ENCODE assay signal across 8 cellular contexts in the genomic region with DNA sequence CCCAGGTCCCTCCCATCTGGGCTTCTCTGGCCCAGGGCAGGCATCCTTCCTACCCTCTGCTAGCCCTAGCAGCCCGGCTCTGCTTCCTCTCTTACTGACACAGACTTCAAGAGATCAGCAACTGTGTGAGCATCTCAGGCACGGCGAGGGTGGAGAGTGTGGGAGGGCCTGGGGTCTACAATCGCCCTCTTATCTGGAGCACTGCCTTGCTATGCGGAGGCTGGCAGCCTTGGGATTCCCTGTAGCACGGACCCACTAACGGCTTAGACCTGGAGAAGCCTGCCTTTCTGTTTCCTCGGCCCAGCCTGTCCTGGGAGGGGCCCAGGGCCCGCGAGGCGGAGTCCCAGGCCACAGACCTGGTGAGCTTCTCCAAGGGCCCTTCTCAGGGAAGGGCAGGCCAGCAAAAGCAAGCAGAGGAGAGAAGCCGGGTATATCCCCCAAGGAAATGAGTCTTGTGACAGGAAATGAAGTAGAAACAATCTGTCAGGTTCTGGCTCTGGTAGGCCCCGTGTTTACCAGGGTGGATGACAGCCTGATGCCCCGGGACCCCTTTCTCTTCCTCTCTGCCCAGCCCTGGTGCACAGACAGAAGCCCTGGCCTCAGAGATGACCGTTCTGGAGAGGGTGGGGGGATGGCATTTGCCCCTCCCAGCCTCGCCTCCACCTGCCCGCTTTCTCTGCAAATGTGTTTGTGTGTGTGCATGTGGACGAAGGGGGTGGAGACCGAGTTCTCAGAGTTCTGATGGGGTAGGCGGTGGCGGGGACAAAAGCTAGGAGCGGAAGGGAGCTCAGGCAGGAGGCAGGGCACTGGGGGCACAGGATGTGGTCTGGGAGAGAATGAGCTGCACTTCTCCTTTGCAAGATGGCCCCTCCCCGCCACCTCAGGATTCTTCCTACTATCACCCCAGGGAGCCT. TPM values are rescaled to one million over a fixed set of nuclear protein-coding genes. Genes with fewer than 3 reads are reported as not detected.
A peak's percentile ranks its signal among the peaks of the same experiment; 100 is the strongest.
DNase-seq lines count a peak whose midpoint lies in the region; ATAC-seq and TF ChIP-seq lines count a peak whose summit lies in the region.

No MANE protein-coding gene starts in this region.

- H3K9me3 Mint-ChIP-seq in T-helper 1 cell treated with Interleukin-12 subunit alpha and Interleukin-12 subunit beta and Interleukin-4 antibody, amounts not matched to agents 30 μg/mL and 1 μg/mL, for 36 hours = no peaks in the 10 kb centered on the region
- H3K9me3 Mint-ChIP-seq in brain = no peaks in the 10 kb centered on the region

- H3K4me3 Mint-ChIP-seq in T-helper 1 cell treated with Interleukin-12 subunit alpha and Interleukin-12 subunit beta and Interleukin-4 antibody, amounts not matched to agents 30 μg/mL and 1 μg/mL, for 36 hours = peak overlapping the region; percentile 95
- H3K4me3 Mint-ChIP-seq in brain = peak overlapping the region; percentile 79 to 98 (median 95)

- H3K36me3 ChIP-seq in left lung = peaks cover 0 to 41% of the 10 kb centered on the region in 2 donors

- H3K4me1 Mint-ChIP-seq in T-helper 1 cell treated with Interleukin-12 subunit alpha and Interleukin-12 subunit beta and Interleukin-4 antibody, amounts not matched to agents 30 μg/mL and 1 μg/mL, for 36 hours (ENCODE audit: low read depth) = peaks cover 22% of the 10 kb centered on the region
- peaks cover 33% of the 10 kb centered on the region for H3K4me1 Mint-ChIP-seq in brain

- H3K27me3 Mint-ChIP-seq in T-helper 1 cell treated with Interleukin-12 subunit alpha and Interleukin-12 subunit beta and Interleukin-4 antibody, amounts not matched to agents 30 μg/mL and 1 μg/mL, for 36 hours (ENCODE audit: low read depth) = no peaks in the 10 kb centered on the region
- peaks cover 7% of the 10 kb centered on the region for H3K27me3 Mint-ChIP-seq in brain

- H3K27ac Mint-ChIP-seq in T-helper 1 cell treated with Interleukin-12 subunit alpha and Interleukin-12 subunit beta and Interleukin-4 antibody, amounts not matched to agents 30 μg/mL and 1 μg/mL, for 36 hours = peak overlapping the region; percentile 97
- peak overlapping the region; percentile 60 to 95 (median 73) for H3K27ac Mint-ChIP-seq in brain

- ATAC-seq in left lung (peak; percentile 29), HG03159 (IDR thresholded peaks at IDR 0.05; ENCODE audit: unreplicated experiment) (no peak), GM18861 (IDR thresholded peaks at IDR 0.05; ENCODE audit: unreplicated experiment) (no peak)

- intact Hi-C loops in left lung (cut with DNase I) = no loop called here

- peak overlapping the region; percentile 78 to 100 for H3K4me3 ChIP-seq in left lung

- peak overlapping the region; percentile 95 to 98 for H3K27ac ChIP-seq in left lung

- TF ChIP-seq CTCF in GM20000 (IDR thresholded peaks at IDR 0.05; ENCODE audit: extremely low read depth, missing control alignments) = no peak
- TF ChIP-seq CTCF in brain (conservative IDR thresholded peaks at IDR 0.05) = no peak
- TF ChIP-seq CTCF in left lung (IDR thresholded peaks at IDR 0.05) = no peak

- no peaks in the 10 kb centered on the region for H3K27me3 ChIP-seq in left lung

- H3K4me1 ChIP-seq in left lung = peaks cover 25 to 51% of the 10 kb centered on the region in 2 donors

- no peaks in the 10 kb centered on the region for H3K9me3 ChIP-seq in left lung

- peaks cover 10% of the 10 kb centered on the region for H3K36me3 Mint-ChIP-seq in T-helper 1 cell treated with Interleukin-12 subunit alpha and Interleukin-12 subunit beta and Interleukin-4 antibody, amounts not matched to agents 30 μg/mL and 1 μg/mL, for 36 hours (ENCODE audit: low read depth)
- H3K36me3 Mint-ChIP-seq in brain = peaks cover 4% of the 10 kb centered on the region

- peak; percentile 66 for DNase-seq in GM20000 (ENCODE audit: low spot score)
- DNase-seq in left lung = peak; percentile 88 to 92
- peak; percentile 47 for DNase-seq in stimulated activated CD8-positive, alpha-beta memory T cell treated with anti-CD3 and anti-CD28 coated beads, Interleukin-12 subunit alpha, Interleukin-12 subunit beta, amount 100 ng/mL, for 24 hours (ENCODE audit: extremely low read depth)
- no peak for DNase-seq in NCI-H345 (lab: John Stamatoyannopoulos, UW)

RNA-seq across cellular contexts. Expression of gene LRCH4, which starts 2.5 kb away (rescaled TPM):
- polyA plus RNA-seq in brain (ENCODE audit: insufficient read depth, low read depth, low replicate concordance) = 32.4 TPM
- total RNA-seq in left lung = 10 to 100 TPM; 66.5 to 86.5 TPM

RNA-seq across cellular contexts. Expression of gene FBXO24, which starts 2.7 kb away (rescaled TPM):
- 0.53 TPM for polyA plus RNA-seq in brain (ENCODE audit: insufficient read depth, low read depth, low replicate concordance)
- under 1 TPM; 0.37 to 0.44 TPM for total RNA-seq in left lung

RNA-seq across cellular contexts. Expression of gene SAP25, which starts 9.7 kb away (rescaled TPM):
- polyA plus RNA-seq in brain (ENCODE audit: insufficient read depth, low read depth, low replicate concordance) = 0.81 TPM
- total RNA-seq in left lung = 1 to 10 TPM; 6.3 to 8.3 TPM

RNA-seq across cellular contexts. Expression of gene PCOLCE, which starts 18.8 kb away (rescaled TPM):
- polyA plus RNA-seq in brain (ENCODE audit: insufficient read depth, low read depth, low replicate concordance) = 24.2 TPM
- total RNA-seq in left lung = 100 to 1,000 TPM; 158 to 204 TPM

RNA-seq across cellular contexts. Expression of gene MOSPD3, which starts 29.0 kb away (rescaled TPM):
- polyA plus RNA-seq in brain (ENCODE audit: insufficient read depth, low read depth, low replicate concordance) = 47.9 TPM
- 10 to 100 TPM; 15.7 to 18.8 TPM for total RNA-seq in left lung
